1 cellular context compared by ENCODE assay signal in genomic region chr18:67417864-67418523, GRCh38.
TF ChIP-seq lines count a peak whose summit lies in the region.

No MANE protein-coding gene starts in this region.

TF ChIP-seq in GM12878, 131 proteins besides CTCF, POLR2A, EP300 and RAD21 (continued from another document):
- no peak for TF ChIP-seq SIX5 (IDR thresholded peaks at IDR 0.05; ENCODE audit: low read depth, low read length, severe bottlenecking)
- TF ChIP-seq HDAC2 (IDR thresholded peaks at IDR 0.05): no peak
- no peak for TF ChIP-seq POLR2AphosphoS5 (IDR thresholded peaks at IDR 0.05; ENCODE audit: low read length)
- TF ChIP-seq, protein P1, sequence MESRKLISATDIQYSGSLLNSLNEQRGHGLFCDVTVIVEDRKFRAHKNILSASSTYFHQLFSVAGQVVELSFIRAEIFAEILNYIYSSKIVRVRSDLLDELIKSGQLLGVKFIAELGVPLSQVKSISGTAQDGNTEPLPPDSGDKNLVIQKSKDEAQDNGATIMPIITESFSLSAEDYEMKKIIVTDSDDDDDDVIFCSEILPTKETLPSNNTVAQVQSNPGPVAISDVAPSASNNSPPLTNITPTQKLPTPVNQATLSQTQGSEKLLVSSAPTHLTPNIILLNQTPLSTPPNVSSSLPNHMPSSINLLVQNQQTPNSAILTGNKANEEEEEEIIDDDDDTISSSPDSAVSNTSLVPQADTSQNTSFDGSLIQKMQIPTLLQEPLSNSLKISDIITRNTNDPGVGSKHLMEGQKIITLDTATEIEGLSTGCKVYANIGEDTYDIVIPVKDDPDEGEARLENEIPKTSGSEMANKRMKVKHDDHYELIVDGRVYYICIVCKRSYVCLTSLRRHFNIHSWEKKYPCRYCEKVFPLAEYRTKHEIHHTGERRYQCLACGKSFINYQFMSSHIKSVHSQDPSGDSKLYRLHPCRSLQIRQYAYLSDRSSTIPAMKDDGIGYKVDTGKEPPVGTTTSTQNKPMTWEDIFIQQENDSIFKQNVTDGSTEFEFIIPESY (IDR thresholded peaks at IDR 0.05): no peak
- TF ChIP-seq ZNF217 (IDR thresholded peaks at IDR 0.05): no peak
- TF ChIP-seq EED (IDR thresholded peaks at IDR 0.05; ENCODE audit: low read depth): no peak
- no peak for TF ChIP-seq CHD4 (IDR thresholded peaks at IDR 0.05)
- TF ChIP-seq SMC3 (IDR thresholded peaks at IDR 0.05; ENCODE audit: borderline replicate concordance, low read length): no peak
- TF ChIP-seq, protein P2, sequence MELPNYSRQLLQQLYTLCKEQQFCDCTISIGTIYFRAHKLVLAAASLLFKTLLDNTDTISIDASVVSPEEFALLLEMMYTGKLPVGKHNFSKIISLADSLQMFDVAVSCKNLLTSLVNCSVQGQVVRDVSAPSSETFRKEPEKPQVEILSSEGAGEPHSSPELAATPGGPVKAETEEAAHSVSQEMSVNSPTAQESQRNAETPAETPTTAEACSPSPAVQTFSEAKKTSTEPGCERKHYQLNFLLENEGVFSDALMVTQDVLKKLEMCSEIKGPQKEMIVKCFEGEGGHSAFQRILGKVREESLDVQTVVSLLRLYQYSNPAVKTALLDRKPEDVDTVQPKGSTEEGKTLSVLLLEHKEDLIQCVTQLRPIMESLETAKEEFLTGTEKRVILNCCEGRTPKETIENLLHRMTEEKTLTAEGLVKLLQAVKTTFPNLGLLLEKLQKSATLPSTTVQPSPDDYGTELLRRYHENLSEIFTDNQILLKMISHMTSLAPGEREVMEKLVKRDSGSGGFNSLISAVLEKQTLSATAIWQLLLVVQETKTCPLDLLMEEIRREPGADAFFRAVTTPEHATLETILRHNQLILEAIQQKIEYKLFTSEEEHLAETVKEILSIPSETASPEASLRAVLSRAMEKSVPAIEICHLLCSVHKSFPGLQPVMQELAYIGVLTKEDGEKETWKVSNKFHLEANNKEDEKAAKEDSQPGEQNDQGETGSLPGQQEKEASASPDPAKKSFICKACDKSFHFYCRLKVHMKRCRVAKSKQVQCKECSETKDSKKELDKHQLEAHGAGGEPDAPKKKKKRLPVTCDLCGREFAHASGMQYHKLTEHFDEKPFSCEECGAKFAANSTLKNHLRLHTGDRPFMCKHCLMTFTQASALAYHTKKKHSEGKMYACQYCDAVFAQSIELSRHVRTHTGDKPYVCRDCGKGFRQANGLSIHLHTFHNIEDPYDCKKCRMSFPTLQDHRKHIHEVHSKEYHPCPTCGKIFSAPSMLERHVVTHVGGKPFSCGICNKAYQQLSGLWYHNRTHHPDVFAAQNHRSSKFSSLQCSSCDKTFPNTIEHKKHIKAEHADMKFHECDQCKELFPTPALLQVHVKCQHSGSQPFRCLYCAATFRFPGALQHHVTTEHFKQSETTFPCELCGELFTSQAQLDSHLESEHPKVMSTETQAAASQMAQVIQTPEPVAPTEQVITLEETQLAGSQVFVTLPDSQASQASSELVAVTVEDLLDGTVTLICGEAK (IDR thresholded peaks at IDR 0.05; ENCODE audit: borderline replicate concordance): no peak
